7 cellular contexts compared by ENCODE assay signal in genomic region chr1:174726167-174726879, GRCh38.
A peak's percentile ranks its signal among the peaks of the same experiment; 100 is the strongest.
DNase-seq lines count a peak whose midpoint lies in the region; ATAC-seq and TF ChIP-seq lines count a peak whose summit lies in the region.

No MANE protein-coding gene starts in this region.

- DNase-seq in NCI-H1694 treated with DMSO at 0.1 percent for 48 hours (lab: John Stamatoyannopoulos, UW) (peak; percentile 57), choroid plexus epithelial cell (ENCODE audit: low read depth) (peak; percentile 72), pons (ENCODE audit: low spot score) (peak; percentile 69), nucleus accumbens (lab: John Stamatoyannopoulos, UW) (no peak)
- no peak for DNase-seq in activated T-cell treated with anti-CD3 and anti-CD28 coated beads, Interleukin-2, amount 50 U/mL, for 48 hours

- H3K4me3 ChIP-seq in choroid plexus epithelial cell (ENCODE audit: low read depth, low read length), result no peak overlapping the region

- no peak for ATAC-seq in GM21737 (IDR thresholded peaks at IDR 0.05; ENCODE audit: unreplicated experiment)

- TF ChIP-seq CTCF in GM12873 (IDR thresholded peaks at IDR 0.05; ENCODE audit: insufficient read depth, low read depth, low read length, missing control alignments), result peak; percentile 39
- TF ChIP-seq CTCF in choroid plexus epithelial cell (conservative IDR thresholded peaks at IDR 0.05; ENCODE audit: low read depth, low read length), result peak; percentile 61

Comparison
In these comparisons a context has a peak if more than half of its experiments do, and no peak if none do; other contexts are left out.
1. DNase-seq: peak in NCI-H1694 treated with DMSO at 0.1 percent for 48 hours (single experiment), choroid plexus epithelial cell (single experiment) and pons (single experiment); none in nucleus accumbens (0 of 56) and activated T-cell treated with anti-CD3 and anti-CD28 coated beads, Interleukin-2, amount 50 U/mL, for 48 hours (0 of 2).